In genomic region chr3:173353137-173353536, GRCh38 we compare ENCODE assay signal across 1 cellular context.
TF ChIP-seq lines count a peak whose summit lies in the region.

No MANE protein-coding gene starts in this region.

TF ChIP-seq in WTC11, 78 proteins besides CTCF, POLR2A, EP300 and RAD21 (continued from another document):
- TF ChIP-seq FOXP4 (CRISPR knock-in tag; IDR thresholded peaks at IDR 0.05), result peak; percentile 38; the same call in 1 of the 2 replicates
- 0 out of 2 replicates have a peak, but pooled peaks have one; percentile 21 for TF ChIP-seq ETV6 (CRISPR knock-in tag; IDR thresholded peaks at IDR 0.05)
TF ChIP-seq in WTC11: peak in this region for 3; not testable (repeated sequence) for 75.
